22 cellular contexts compared by ENCODE assay signal in genomic region chr20:33377366-33377765, GRCh38. TPM values are rescaled to one million over a fixed set of nuclear protein-coding genes. Genes with fewer than 3 reads are reported as not detected.
DNase-seq lines count a peak whose midpoint lies in the region; ATAC-seq and TF ChIP-seq lines count a peak whose summit lies in the region.
"Had no signal": no experiment of that assay in that cellular context is flagged by ENCODE, and none has a peak within 500 bp of the region (broad histone marks: within the 10 kb centered on the region; RNA-seq: fewer than 3 reads in every experiment).

No MANE protein-coding gene starts in this region.

- H3K4me3 Mint-ChIP-seq in activated CD4-positive, alpha-beta T cell treated with anti-CD3 and anti-CD28 coated beads, Interleukin-2, amount 10 ng/mL, durations not matched to agents 24 days and 14 days = no peak overlapping the region
- H3K4me3 Mint-ChIP-seq in Caco-2 (ENCODE audit: unreplicated experiment) = no peak overlapping the region
- H3K4me3 Mint-ChIP-seq in activated T-helper 17 cell treated with anti-CD3 and anti-CD28 coated beads, Interleukin-2, amount 50 U/mL, for 72 hours = no peak overlapping the region
- no peak overlapping the region for H3K4me3 Mint-ChIP-seq in endothelial cell (ENCODE audit: unreplicated experiment)
- H3K4me3 Mint-ChIP-seq: CD8-positive, alpha-beta memory T cell had no signal

- H3K4me1 ChIP-seq in A673 (ENCODE audit: insufficient read depth, low read length, poor library complexity, severe bottlenecking) = no peaks in the 10 kb centered on the region
- H3K4me1 ChIP-seq in Caco-2 = peaks cover 11% of the 10 kb centered on the region

- H3K4me1 Mint-ChIP-seq in activated CD4-positive, alpha-beta T cell treated with anti-CD3 and anti-CD28 coated beads, Interleukin-2, amount 10 ng/mL, durations not matched to agents 24 days and 14 days = peaks cover 30% of the 10 kb centered on the region
- H3K4me1 Mint-ChIP-seq in Caco-2 (ENCODE audit: low read depth, unreplicated experiment) (peaks cover 17% of the 10 kb centered on the region), endothelial cell (ENCODE audit: unreplicated experiment) (no peaks in the 10 kb centered on the region)
- H3K4me1 Mint-ChIP-seq in activated T-helper 17 cell treated with anti-CD3 and anti-CD28 coated beads, Interleukin-2, amount 50 U/mL, for 72 hours = peaks cover 27% of the 10 kb centered on the region

- H3K4me3 ChIP-seq in A673 (ENCODE audit: low read depth, low read length, poor library complexity, severe bottlenecking) = no peak overlapping the region
- H3K4me3 ChIP-seq in Caco-2 (ENCODE audit: low read depth, low read length) = no peak overlapping the region
- H3K4me3 ChIP-seq: MG63 had no signal

- peak; percentile 69 for DNase-seq in activated CD4-positive, alpha-beta T cell treated with anti-CD3 and anti-CD28 coated beads, Interleukin-2, amount 10 ng/mL, durations not matched to agents 24 days and 14 days
- DNase-seq in activated CD4-positive, alpha-beta T cell treated with anti-CD3 and anti-CD28 coated beads, Interleukin-2, amount 50 U/mL, for 1 hour = no peak
- DNase-seq in A673 (ENCODE audit: low spot score) (no peak), Caco-2 (peak in 1 of 2 experiments; percentile 2), endothelial cell (ENCODE audit: low spot score) (no peak)
- DNase-seq: 8988T; Calu3; CD8-positive, alpha-beta memory T cell; DMS79 treated with DMSO at 0.1 percent for 48 hours; GF-D8; KBM-7; MG63; NCI-H1105 treated with DMSO at 0.1 percent for 48 hours; NCI-H146; NCI-H1930; NCI-H2107; NCI-H524; NCI-H748 treated with DMSO at 0.1 percent for 48 hours; SK-N-SH had no signal

- H3K9me3 ChIP-seq in A673 (ENCODE audit: low read depth, low read length, poor library complexity, severe bottlenecking) (no peaks in the 10 kb centered on the region), Caco-2 (no peaks in the 10 kb centered on the region)
- H3K9me3 ChIP-seq: MG63, SK-N-SH had no signal

- H3K36me3 Mint-ChIP-seq in activated CD4-positive, alpha-beta T cell treated with anti-CD3 and anti-CD28 coated beads, Interleukin-2, amount 10 ng/mL, durations not matched to agents 24 days and 14 days (ENCODE audit: low read depth) = peaks cover 47% of the 10 kb centered on the region
- H3K36me3 Mint-ChIP-seq in Caco-2 (ENCODE audit: insufficient read depth, unreplicated experiment) (peaks cover 79% of the 10 kb centered on the region), endothelial cell (ENCODE audit: low read depth, unreplicated experiment) (peaks cover 36% of the 10 kb centered on the region)
- peaks cover 78% of the 10 kb centered on the region for H3K36me3 Mint-ChIP-seq in activated T-helper 17 cell treated with anti-CD3 and anti-CD28 coated beads, Interleukin-2, amount 50 U/mL, for 72 hours (ENCODE audit: low read depth)

- CTCF ChIA-PET in A673 (lab: Charles Lee) = no interaction called here
- CTCF ChIA-PET in Caco-2 (lab: Charles Lee) = no interaction called here

- no peak for TF ChIP-seq CTCF in A673 (conservative IDR thresholded peaks at IDR 0.05; ENCODE audit: low read depth, low read length)
- no peak for TF ChIP-seq CTCF in Caco-2 (IDR thresholded peaks at IDR 0.05; ENCODE audit: insufficient read depth in 1 of 2, low read depth in 1 of 2, low read length in 1 of 2, severe bottlenecking in 1 of 2, unreplicated experiment in 1 of 2)
- no peak for TF ChIP-seq CTCF in endothelial cell (IDR thresholded peaks at IDR 0.05; ENCODE audit: unreplicated experiment)

- H3K36me3 ChIP-seq in A673 (ENCODE audit: insufficient read depth, low read length, poor library complexity, severe bottlenecking) (peaks cover 30% of the 10 kb centered on the region), Caco-2 (ENCODE audit: control insufficient read depth, insufficient read depth, low read length) (peaks cover 12% of the 10 kb centered on the region)

- H3K27me3 ChIP-seq in A673 (replicated peaks; ENCODE audit: insufficient read depth, low read depth, low read length, poor library complexity) (no peaks in the 10 kb centered on the region), Caco-2 (replicated peaks; ENCODE audit: control insufficient read depth, insufficient read depth, low read length) (no peaks in the 10 kb centered on the region)
- H3K27me3 ChIP-seq: MG63 had no signal

- BruUV-seq in A673 (replicated peaks; lab: Mats Ljungman, UMichigan) = TSS peak; percentile 8
- TSS peak; percentile 3 for BruUV-seq in Caco-2 (replicated peaks; lab: Mats Ljungman, UMichigan)

- H3K9me3 Mint-ChIP-seq in activated CD4-positive, alpha-beta T cell treated with anti-CD3 and anti-CD28 coated beads, Interleukin-2, amount 10 ng/mL, durations not matched to agents 24 days and 14 days = no peaks in the 10 kb centered on the region
- H3K9me3 Mint-ChIP-seq in Caco-2 (ENCODE audit: unreplicated experiment) = no peaks in the 10 kb centered on the region
- H3K9me3 Mint-ChIP-seq in activated T-helper 17 cell treated with anti-CD3 and anti-CD28 coated beads, Interleukin-2, amount 50 U/mL, for 72 hours = no peaks in the 10 kb centered on the region
- H3K9me3 Mint-ChIP-seq in endothelial cell (ENCODE audit: unreplicated experiment) = no peaks in the 10 kb centered on the region
- H3K9me3 Mint-ChIP-seq: CD8-positive, alpha-beta memory T cell had no signal

- intact Hi-C loops in activated CD4-positive, alpha-beta T cell treated with anti-CD3 and anti-CD28 coated beads, Interleukin-2, amount 10 ng/mL, durations not matched to agents 24 days and 14 days (cut with micrococcal nuclease) = no loop called here
- intact Hi-C loops in A673 (cut with micrococcal nuclease; ENCODE audit: unreplicated experiment) = no loop called here
- intact Hi-C loops in Caco-2 (cut with micrococcal nuclease; ENCODE audit: unreplicated experiment) = no loop called here

- peak overlapping the region; percentile 20 for H3K27ac Mint-ChIP-seq in activated CD4-positive, alpha-beta T cell treated with anti-CD3 and anti-CD28 coated beads, Interleukin-2, amount 10 ng/mL, durations not matched to agents 24 days and 14 days
- no peak overlapping the region for H3K27ac Mint-ChIP-seq in Caco-2 (ENCODE audit: unreplicated experiment)
- H3K27ac Mint-ChIP-seq in activated T-helper 17 cell treated with anti-CD3 and anti-CD28 coated beads, Interleukin-2, amount 50 U/mL, for 72 hours = no peak overlapping the region
- H3K27ac Mint-ChIP-seq in endothelial cell (ENCODE audit: unreplicated experiment) = no peak overlapping the region

- H3K27me3 Mint-ChIP-seq in activated CD4-positive, alpha-beta T cell treated with anti-CD3 and anti-CD28 coated beads, Interleukin-2, amount 10 ng/mL, durations not matched to agents 24 days and 14 days = no peaks in the 10 kb centered on the region
- H3K27me3 Mint-ChIP-seq in Caco-2 (ENCODE audit: insufficient read depth, unreplicated experiment) (no peaks in the 10 kb centered on the region), endothelial cell (ENCODE audit: unreplicated experiment) (no peaks in the 10 kb centered on the region)
- H3K27me3 Mint-ChIP-seq in activated T-helper 17 cell treated with anti-CD3 and anti-CD28 coated beads, Interleukin-2, amount 50 U/mL, for 72 hours = no peaks in the 10 kb centered on the region
- H3K27me3 Mint-ChIP-seq: CD8-positive, alpha-beta memory T cell had no signal

- POLR2A ChIA-PET in A673 (lab: Charles Lee; ENCODE audit: low non-redundant PET) = interaction anchor here (0.6 kb wide), 1 partner anchor 20 kb away, joined by 3 read pairs; no protein-coding TSS in a partner anchor
- POLR2A ChIA-PET in Caco-2 (lab: Charles Lee) = no interaction called here

- ATAC-seq in activated T-helper 17 cell treated with anti-CD3 and anti-CD28 coated beads, Interleukin-2, amount 50 U/mL, for 72 hours (replicated peaks) = peak; percentile 62
- no peak for ATAC-seq in HG02840 (IDR thresholded peaks at IDR 0.05; ENCODE audit: low FRiP score, unreplicated experiment)
- ATAC-seq in HG02981 (IDR thresholded peaks at IDR 0.05; ENCODE audit: unreplicated experiment) = no peak

- no peak overlapping the region for H3K27ac ChIP-seq in A673 (ENCODE audit: low read depth, low read length, poor library complexity, severe bottlenecking)

RNA-seq across cellular contexts. Expression of gene CDK5RAP1, which starts 24.0 kb away (rescaled TPM):
- 49.9 and 52.9 TPM in 2 replicates for total RNA-seq in activated CD4-positive, alpha-beta T cell treated with anti-CD3 and anti-CD28 coated beads, Interleukin-2, amount 10 ng/mL, durations not matched to agents 24 days and 14 days
- total RNA-seq in A673 (2021) (52.7 and 62.1 TPM in 2 replicates), Caco-2 (2022) (116 and 120 TPM in 2 replicates), endothelial cell (ENCODE audit: unreplicated experiment) (42.7 TPM)
- total RNA-seq in activated T-helper 17 cell treated with anti-CD3 and anti-CD28 coated beads, Interleukin-2, amount 50 U/mL, for 72 hours = 10 to 100 TPM; 24.1 to 44.5 TPM
